9 cellular contexts compared by ENCODE assay signal in genomic region chr5:127785098-127785927, GRCh38.
DNase-seq lines count a peak whose midpoint lies in the region; ATAC-seq, FAIRE-seq and TF ChIP-seq lines count a peak whose summit lies in the region.
"Had no signal": no experiment of that assay in that cellular context is flagged by ENCODE, and none has a peak within 500 bp of the region (broad histone marks: within the 10 kb centered on the region; RNA-seq: fewer than 3 reads in every experiment).

No MANE protein-coding gene starts in this region.

- H3K27me3 Mint-ChIP-seq in activated CD4-positive, alpha-beta T cell treated with anti-CD3 and anti-CD28 coated beads for 36 hours: peaks cover 13% of the 10 kb centered on the region
- H3K27me3 Mint-ChIP-seq in activated T-helper 1 cell treated with anti-CD3 and anti-CD28 coated beads, Interleukin-12 subunit alpha, Interleukin-12 subunit beta, Interleukin-2, Interleukin-4 antibody, amounts not matched to agents 30 ng/mL and 10 ng/mL and 1 ng/mL, durations not matched to agents 14 hours and 24 hours and 36 hours (ENCODE audit: insufficient read depth): peaks cover 3% of the 10 kb centered on the region

- no peak overlapping the region for H3K4me2 ChIP-seq in neural cell (ENCODE audit: low read length)

- POLR2A ChIA-PET in activated CD4-positive, alpha-beta T cell treated with anti-CD3 and anti-CD28 coated beads for 36 hours (lab: Charles Lee): no interaction called here

- H3K27ac ChIP-seq in neural cell (ENCODE audit: low read length): no peak overlapping the region

- no peaks in the 10 kb centered on the region for H3K9me3 ChIP-seq in neural cell (ENCODE audit: low read length)

- peak; percentile 44 for TF ChIP-seq EP300 in neural cell (conservative IDR thresholded peaks at IDR 0.05; ENCODE audit: poor library complexity, severe bottlenecking)

- H3K27me3 ChIP-seq in neural cell (ENCODE audit: insufficient read depth, low read depth, low read length): no peaks in the 10 kb centered on the region

- TF ChIP-seq RAD21 in neural cell (conservative IDR thresholded peaks at IDR 0.05): no peak

- H3K9ac ChIP-seq in neural cell (ENCODE audit: low read length): no peak overlapping the region

- intact Hi-C loops in activated CD4-positive, alpha-beta T cell treated with anti-CD3 and anti-CD28 coated beads for 36 hours (cut with DNase I, micrococcal nuclease): loop anchor here (1.0 to 10.0 kb wide), 4 partner anchors 109 to 298 kb away; partner anchors contain the start of gene SLC12A2 (in 2 of the 2)
- intact Hi-C loops in activated T-helper 1 cell treated with anti-CD3 and anti-CD28 coated beads, Interleukin-12 subunit alpha, Interleukin-12 subunit beta, Interleukin-2, Interleukin-4 antibody, amounts not matched to agents 30 ng/mL and 10 ng/mL and 1 ng/mL, durations not matched to agents 14 hours and 24 hours and 36 hours (cut with micrococcal nuclease): loop anchor here (1.0 to 10.0 kb wide), 8 partner anchors 29 to 1363 kb away; partner anchors contain the start of genes GRAMD2B, ISOC1, LMNB1 and SLC12A2

- H3K4me1 Mint-ChIP-seq in activated CD4-positive, alpha-beta T cell treated with anti-CD3 and anti-CD28 coated beads for 36 hours: peaks cover 26% of the 10 kb centered on the region
- H3K4me1 Mint-ChIP-seq in activated T-helper 1 cell treated with anti-CD3 and anti-CD28 coated beads, Interleukin-12 subunit alpha, Interleukin-12 subunit beta, Interleukin-2, Interleukin-4 antibody, amounts not matched to agents 30 ng/mL and 10 ng/mL and 1 ng/mL, durations not matched to agents 14 hours and 24 hours and 36 hours (ENCODE audit: low read depth): peaks cover 45% of the 10 kb centered on the region
- H3K4me1 Mint-ChIP-seq: naive B cell had no signal

- ATAC-seq in activated CD4-positive, alpha-beta T cell treated with anti-CD3 and anti-CD28 coated beads for 36 hours: peak; percentile 92
- peak; percentile 89 for ATAC-seq in HG02973 (IDR thresholded peaks at IDR 0.05; ENCODE audit: unreplicated experiment)

- peak overlapping the region; percentile 88 for H3K27ac Mint-ChIP-seq in activated CD4-positive, alpha-beta T cell treated with anti-CD3 and anti-CD28 coated beads for 36 hours
- H3K27ac Mint-ChIP-seq in activated T-helper 1 cell treated with anti-CD3 and anti-CD28 coated beads, Interleukin-12 subunit alpha, Interleukin-12 subunit beta, Interleukin-2, Interleukin-4 antibody, amounts not matched to agents 30 ng/mL and 10 ng/mL and 1 ng/mL, durations not matched to agents 14 hours and 24 hours and 36 hours: peak overlapping the region; percentile 96
- H3K27ac Mint-ChIP-seq: naive B cell had no signal

- no peak for TF ChIP-seq CTCF in neural cell (IDR thresholded peaks at IDR 0.05; ENCODE audit: poor library complexity, severe bottlenecking)

- H3K9me3 Mint-ChIP-seq in activated CD4-positive, alpha-beta T cell treated with anti-CD3 and anti-CD28 coated beads for 36 hours (ENCODE audit: low read depth): peaks cover 10% of the 10 kb centered on the region
- H3K9me3 Mint-ChIP-seq in activated T-helper 1 cell treated with anti-CD3 and anti-CD28 coated beads, Interleukin-12 subunit alpha, Interleukin-12 subunit beta, Interleukin-2, Interleukin-4 antibody, amounts not matched to agents 30 ng/mL and 10 ng/mL and 1 ng/mL, durations not matched to agents 14 hours and 24 hours and 36 hours: peaks cover 23% of the 10 kb centered on the region

- CTCF ChIA-PET in activated CD4-positive, alpha-beta T cell treated with anti-CD3 and anti-CD28 coated beads for 36 hours (lab: Charles Lee): interaction anchor here (0.5 kb wide), 1 partner anchor 361 kb away, joined by 3 read pairs; no protein-coding TSS in a partner anchor

- no peaks in the 10 kb centered on the region for H4K20me1 ChIP-seq in neural cell (ENCODE audit: insufficient read depth)

- H3K4me3 Mint-ChIP-seq in activated CD4-positive, alpha-beta T cell treated with anti-CD3 and anti-CD28 coated beads for 36 hours: no peak overlapping the region
- peak overlapping the region; percentile 62 for H3K4me3 Mint-ChIP-seq in activated T-helper 1 cell treated with anti-CD3 and anti-CD28 coated beads, Interleukin-12 subunit alpha, Interleukin-12 subunit beta, Interleukin-2, Interleukin-4 antibody, amounts not matched to agents 30 ng/mL and 10 ng/mL and 1 ng/mL, durations not matched to agents 14 hours and 24 hours and 36 hours
- H3K4me3 Mint-ChIP-seq: naive B cell had no signal

- H3K9me2 ChIP-seq in neural cell (ENCODE audit: insufficient read depth, low read length): no peaks in the 10 kb centered on the region

- H3F3A ChIP-seq in neural cell (ENCODE audit: insufficient read depth, low read length, poor library complexity, severe bottlenecking): no peaks in the 10 kb centered on the region

- peak; percentile 51 for DNase-seq in activated CD4-positive, alpha-beta T cell treated with anti-CD3 and anti-CD28 coated beads for 36 hours
- no peak for DNase-seq in activated CD4-positive, alpha-beta T cell treated with anti-CD3 and anti-CD28 coated beads for 1 hour
- DNase-seq in activated T-helper 1 cell treated with anti-CD3 and anti-CD28 coated beads, Interleukin-12 subunit alpha, Interleukin-12 subunit beta, Interleukin-2, Interleukin-4 antibody, amounts not matched to agents 30 ng/mL and 10 ng/mL and 1 ng/mL, durations not matched to agents 14 hours and 24 hours and 36 hours (ENCODE audit: low spot score): peak; percentile 55
- DNase-seq in GM12891 (ENCODE audit: insufficient read length, low spot score) (no peak), C1 segment of cervical spinal cord (lab: John Stamatoyannopoulos, UW) (no peak), nucleus accumbens (lab: John Stamatoyannopoulos, UW) (no peak)
- DNase-seq: naive B cell had no signal

- H2AFZ ChIP-seq in neural cell (ENCODE audit: low read depth, low read length): no peak overlapping the region

- H3K36me3 ChIP-seq in neural cell (ENCODE audit: insufficient read depth, low read length): no peaks in the 10 kb centered on the region

- TF ChIP-seq POLR2A in GM12891 (IDR thresholded peaks at IDR 0.05; ENCODE audit: low read depth, low read length): no peak

- no peaks in the 10 kb centered on the region for H3K36me3 Mint-ChIP-seq in activated CD4-positive, alpha-beta T cell treated with anti-CD3 and anti-CD28 coated beads for 36 hours (ENCODE audit: low read depth)
- no peaks in the 10 kb centered on the region for H3K36me3 Mint-ChIP-seq in activated T-helper 1 cell treated with anti-CD3 and anti-CD28 coated beads, Interleukin-12 subunit alpha, Interleukin-12 subunit beta, Interleukin-2, Interleukin-4 antibody, amounts not matched to agents 30 ng/mL and 10 ng/mL and 1 ng/mL, durations not matched to agents 14 hours and 24 hours and 36 hours (ENCODE audit: low read depth)
- H3K36me3 Mint-ChIP-seq: naive B cell had no signal

- H3K79me2 ChIP-seq in neural cell (replicated peaks; ENCODE audit: insufficient read depth, low read length): no peaks in the 10 kb centered on the region

- no peak for FAIRE-seq in GM12891 (lab: Jason Lieb, UNC)

- no peak overlapping the region for H3K4me3 ChIP-seq in neural cell (ENCODE audit: low read length)

TF ChIP-seq in neural cell, 6 proteins besides CTCF, POLR2A, EP300 and RAD21:
- TF ChIP-seq MXI1 (conservative IDR thresholded peaks at IDR 0.05; ENCODE audit: poor library complexity, severe bottlenecking): no peak

TF ChIP-seq in GM12891, 5 proteins besides CTCF, POLR2A, EP300 and RAD21:
- TF ChIP-seq POU2F2 (IDR thresholded peaks at IDR 0.05; ENCODE audit: low read depth, low read length) (no peak), POLR2AphosphoS5 (IDR thresholded peaks at IDR 0.05; ENCODE audit: low read depth, low read length) (no peak), TAF1 (IDR thresholded peaks at IDR 0.05; ENCODE audit: low read depth, low read length) (no peak), PAX5 (IDR thresholded peaks at IDR 0.05; ENCODE audit: insufficient read depth, low read length, severe bottlenecking) (no peak), SPI1 (IDR thresholded peaks at IDR 0.05; ENCODE audit: low read depth, low read length) (no peak)

Comparison
In these comparisons a context has a peak if more than half of its experiments do, and no peak if none do; other contexts are left out.
1. DNase-seq: peak in activated CD4-positive, alpha-beta T cell treated with anti-CD3 and anti-CD28 coated beads for 36 hours (single experiment) and activated T-helper 1 cell treated with anti-CD3 and anti-CD28 coated beads, Interleukin-12 subunit alpha, Interleukin-12 subunit beta, Interleukin-2, Interleukin-4 antibody, amounts not matched to agents 30 ng/mL and 10 ng/mL and 1 ng/mL, durations not matched to agents 14 hours and 24 hours and 36 hours (single experiment); none in activated CD4-positive, alpha-beta T cell treated with anti-CD3 and anti-CD28 coated beads for 1 hour (single experiment), GM12891 (single experiment), C1 segment of cervical spinal cord (0 of 14) and nucleus accumbens (0 of 56).